In the genomic region with DNA sequence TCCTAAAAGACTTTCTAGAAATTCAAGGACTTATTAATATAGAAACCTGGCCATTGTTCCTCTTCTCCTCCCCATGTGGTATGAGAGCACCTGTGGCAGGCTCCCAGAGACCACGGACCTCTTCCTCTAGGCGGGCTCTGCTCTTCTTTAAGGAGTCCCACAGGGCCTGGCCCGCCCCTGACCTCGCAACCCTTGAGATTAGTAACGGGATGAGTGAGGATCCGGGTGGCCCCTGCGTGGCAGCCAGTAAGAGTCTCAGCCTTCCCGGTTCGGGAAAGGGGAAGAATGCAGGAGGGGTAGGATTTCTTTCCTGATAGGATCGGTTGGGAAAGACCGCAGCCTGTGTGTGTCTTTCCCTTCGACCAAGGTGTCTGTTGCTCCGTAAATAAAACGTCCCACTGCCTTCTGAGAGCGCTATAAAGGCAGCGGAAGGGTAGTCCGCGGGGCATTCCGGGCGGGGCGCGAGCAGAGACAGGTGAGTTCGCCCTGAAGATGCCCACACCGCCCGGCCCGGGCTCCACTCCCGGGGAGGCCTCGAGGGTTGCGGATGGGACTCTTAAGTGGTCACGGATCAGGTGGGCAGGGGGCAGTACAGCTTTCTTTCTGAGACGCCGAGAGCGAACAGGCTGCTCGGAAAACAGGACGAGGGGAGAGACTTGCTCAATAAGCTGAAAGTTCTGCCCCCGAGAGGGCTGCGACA, we compare ENCODE assay signal across 8 cellular contexts. TPM values are rescaled to one million over a fixed set of nuclear protein-coding genes. Genes with fewer than 3 reads are reported as not detected.
A peak's percentile ranks its signal among the peaks of the same experiment; 100 is the strongest.
DNase-seq lines count a peak whose midpoint lies in the region; TF ChIP-seq lines count a peak whose summit lies in the region.

Gene SLC26A4, plus strand, starts transcription at position 448 of the 700 bp plus-strand sequence. CDS start 814 bp downstream, outside the sequence.

- peaks cover 20% of the 10 kb centered on the region for H3K27me3 ChIP-seq in HAP-1 (ENCODE audit: low read depth)

- TF ChIP-seq CTCF in Calu3 (IDR thresholded peaks at IDR 0.05; ENCODE audit: unreplicated experiment) = no peak
- TF ChIP-seq CTCF in WI38 (IDR thresholded peaks at IDR 0.05; ENCODE audit: low read depth, low read length) = no peak
- TF ChIP-seq CTCF in endothelial cell (IDR thresholded peaks at IDR 0.05; ENCODE audit: unreplicated experiment) = no peak
- no peak for TF ChIP-seq CTCF in nephron progenitor cell (IDR thresholded peaks at IDR 0.05)

- H3K27me3 Mint-ChIP-seq in Calu3 (ENCODE audit: unreplicated experiment) (peaks cover 31% of the 10 kb centered on the region), endothelial cell (ENCODE audit: unreplicated experiment) (peaks cover 12% of the 10 kb centered on the region), nephron progenitor cell (ENCODE audit: low read depth, poor library complexity) (peaks cover 98% of the 10 kb centered on the region)

- H3K27ac Mint-ChIP-seq in Calu3 (ENCODE audit: unreplicated experiment) (no peak within 1 kb of the TSS), endothelial cell (ENCODE audit: unreplicated experiment) (no peak within 1 kb of the TSS), nephron progenitor cell (no peak within 1 kb of the TSS)

- intact Hi-C loops in Calu3 (cut with micrococcal nuclease; ENCODE audit: unreplicated experiment) = loop anchor here (5.0 kb wide), 1 partner anchor 48 kb away; no protein-coding TSS in a partner anchor

- BruUV-seq in Calu3 (replicated peaks; lab: Mats Ljungman, UMichigan) = no TSS peak

- DNase-seq in Calu3 = no peak
- no peak for DNase-seq in HAP-1 (ENCODE audit: low spot score in 2 of 2)
- peak; percentile 4 for DNase-seq in endothelial cell (ENCODE audit: low spot score)
- DNase-seq in nephron progenitor cell = peak; percentile 34
- no peak for DNase-seq in NCI-H2081 treated with DMSO at 0.1 percent for 48 hours (lab: John Stamatoyannopoulos, UW)
- DNase-seq in GF-D8 (lab: John Stamatoyannopoulos, UW) = no peak
- no peak for DNase-seq in medulla oblongata (ENCODE audit: extremely low spot score)

- H3K4me3 Mint-ChIP-seq in Calu3 (ENCODE audit: low read depth, unreplicated experiment) (peak within 1 kb of the TSS; percentile 80), endothelial cell (ENCODE audit: unreplicated experiment) (peak within 1 kb of the TSS; percentile 88), nephron progenitor cell (peak within 1 kb of the TSS; percentile 81)

- H3K36me3 Mint-ChIP-seq in Calu3 (ENCODE audit: insufficient read depth, unreplicated experiment) (no peaks in the 10 kb centered on the region), endothelial cell (ENCODE audit: low read depth, unreplicated experiment) (no peaks in the 10 kb centered on the region), nephron progenitor cell (ENCODE audit: low read depth) (no peaks in the 10 kb centered on the region)

- H3K9me3 Mint-ChIP-seq in Calu3 (ENCODE audit: low read depth, unreplicated experiment) (no peaks in the 10 kb centered on the region), endothelial cell (ENCODE audit: unreplicated experiment) (no peaks in the 10 kb centered on the region), nephron progenitor cell (no peaks in the 10 kb centered on the region)

- H3K4me1 ChIP-seq in HAP-1 = peaks cover 16% of the 10 kb centered on the region

- no peaks in the 10 kb centered on the region for H3K4me1 Mint-ChIP-seq in Calu3 (ENCODE audit: low read depth, unreplicated experiment)
- peaks cover 8% of the 10 kb centered on the region for H3K4me1 Mint-ChIP-seq in endothelial cell (ENCODE audit: unreplicated experiment)
- H3K4me1 Mint-ChIP-seq in nephron progenitor cell = peaks cover 7% of the 10 kb centered on the region

- in situ Hi-C loops in HAP-1 (cut with MboI; ENCODE audit: low sequenced_read_pairs) = no loop called here

- CTCF ChIA-PET in Calu3 (lab: Charles Lee) = no interaction called here

- H3K4me3 ChIP-seq in HAP-1 (peak within 1 kb of the TSS; percentile 41), WI38 (ENCODE audit: low read depth, low read length) (peak within 1 kb of the TSS; percentile 64)

- H3K36me3 ChIP-seq in HAP-1 (replicated peaks) = no peaks in the 10 kb centered on the region

- H3K9me3 ChIP-seq in HAP-1 = no peaks in the 10 kb centered on the region

RNA-seq across cellular contexts. Expression of gene SLC26A4, which starts in this region (rescaled TPM):
- total RNA-seq in Calu3 (2022) = 0.09 TPM in 1 of 2 replicates, not detected in the other
- 0.67 TPM for total RNA-seq in endothelial cell (ENCODE audit: unreplicated experiment)

Comparison
In these comparisons a context has a peak if more than half of its experiments do, and no peak if none do; other contexts are left out.
1. Peak in DNase-seq in endothelial cell; RNA of the gene not detected or under 1 TPM.